ENCODE assay signal across 1 cellular context in the genomic region with DNA sequence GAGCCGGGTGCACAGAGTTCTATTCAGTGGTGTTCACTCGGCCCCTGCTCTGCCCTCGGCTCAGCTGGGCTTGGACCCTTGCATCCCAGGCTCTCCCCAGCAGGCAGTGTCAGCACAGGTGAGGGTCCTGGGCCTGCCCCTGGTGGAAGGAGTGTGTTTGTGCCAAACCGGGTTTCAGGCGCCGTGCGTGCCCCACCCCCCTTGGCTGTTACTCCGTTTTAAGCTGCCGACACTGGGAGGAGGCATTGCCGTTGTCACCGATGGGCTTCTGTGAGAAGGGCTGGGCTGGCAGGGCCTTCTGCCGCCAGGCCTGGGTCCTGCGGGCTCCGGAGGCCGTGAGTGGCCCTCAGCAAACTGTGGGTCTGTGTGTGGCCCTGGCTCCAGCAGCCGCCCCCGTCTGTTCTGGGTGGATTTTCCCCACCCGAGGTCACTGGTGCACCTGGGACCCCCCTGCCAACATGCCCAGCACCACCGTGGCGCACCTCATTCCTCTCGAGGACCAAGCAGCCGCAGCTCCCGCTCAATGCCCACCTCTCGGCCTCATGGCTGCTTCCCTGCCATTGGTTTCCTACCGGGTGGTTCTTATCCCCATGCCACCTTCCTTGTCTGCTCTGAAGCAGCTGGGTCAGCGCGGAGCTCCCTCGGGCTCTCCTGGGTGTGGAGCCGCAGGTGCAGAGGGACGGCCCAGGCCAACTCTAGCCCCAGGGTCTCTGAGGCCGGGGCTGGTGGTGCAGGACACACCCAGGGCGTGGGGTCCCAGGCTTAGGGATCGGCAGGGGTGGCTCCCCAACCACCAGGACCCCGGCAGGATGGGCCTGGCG.
TF ChIP-seq lines count a peak whose summit lies in the region.

No MANE protein-coding gene starts in this region.

TF ChIP-seq in IMR-90, 13 proteins besides CTCF, POLR2A, EP300 and RAD21 (continued from another document):
- TF ChIP-seq USF2 (IDR thresholded peaks at IDR 0.05; ENCODE audit: low read depth, low read length): no peak
- TF ChIP-seq MXI1 (IDR thresholded peaks at IDR 0.05; ENCODE audit: borderline replicate concordance, low read depth, low read length): no peak
- no peak for TF ChIP-seq CEBPB (IDR thresholded peaks at IDR 0.05; ENCODE audit: low read depth, low read length)
- no peak for TF ChIP-seq NFE2L2 (IDR thresholded peaks at IDR 0.05; ENCODE audit: low read depth, low read length)
- no peak for TF ChIP-seq MAFK (IDR thresholded peaks at IDR 0.05; ENCODE audit: low read depth, low read length)
- TF ChIP-seq RFX5 (IDR thresholded peaks at IDR 0.05; ENCODE audit: low read depth, low read length): no peak
TF ChIP-seq in IMR-90: peak in this region for 0.
